ENCODE assay signal across 1 cellular context in the genomic region with DNA sequence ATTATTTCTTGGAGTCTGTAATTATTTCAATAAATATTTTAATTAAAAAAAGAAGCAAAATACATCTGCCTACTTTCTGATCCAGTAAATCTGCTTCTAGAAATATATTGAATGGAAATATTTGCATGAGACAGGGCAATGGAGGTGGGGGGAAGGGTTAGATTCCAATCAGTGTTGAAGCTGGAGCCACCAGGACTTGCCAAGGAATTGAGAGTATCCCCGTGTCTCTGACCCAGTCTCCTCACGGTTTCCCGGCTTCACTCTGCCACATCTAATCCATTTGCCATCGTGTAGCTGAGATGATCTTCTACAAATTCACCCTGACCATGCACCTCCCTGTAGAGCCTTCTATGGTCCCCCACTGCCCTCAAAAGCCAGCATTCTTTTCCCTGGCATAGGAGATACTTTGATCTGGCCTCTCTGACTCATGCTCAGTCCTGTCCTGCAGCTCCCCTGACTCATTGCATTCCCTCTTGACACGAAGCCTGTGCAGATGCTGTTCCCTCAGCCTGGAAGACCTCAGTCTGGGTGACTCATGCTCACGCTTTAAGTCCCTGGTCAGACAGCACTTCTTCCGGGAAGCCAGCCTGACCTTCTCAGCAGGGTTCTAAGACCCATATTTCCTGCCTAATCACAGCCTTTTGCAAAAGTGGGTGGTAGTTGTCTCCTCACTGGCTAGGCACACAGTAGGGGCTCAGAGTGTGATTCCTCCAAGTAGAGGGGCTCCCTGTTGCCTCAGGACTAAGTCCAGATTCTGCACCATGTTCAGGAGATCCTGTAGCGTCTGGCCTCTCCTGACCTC.
TF ChIP-seq lines count a peak whose summit lies in the region.

No MANE protein-coding gene starts in this region.

TF ChIP-seq in K562, 482 proteins besides CTCF, POLR2A, EP300 and RAD21 (continued from another document and continues in another):
- 0 out of 4 replicates have a peak, but pooled peaks of 1 of the 2 experiments have one; percentile 35 for TF ChIP-seq MNT (conservative IDR thresholded peaks at IDR 0.05)
- TF ChIP-seq USF2 (CRISPR knock-in tag; IDR thresholded peaks at IDR 0.05): no peak
- TF ChIP-seq HOXB6 (CRISPR knock-in tag; IDR thresholded peaks at IDR 0.05; ENCODE audit: borderline replicate concordance): no peak
- peak; percentile 100 for TF ChIP-seq FOSL1 (tag; conservative IDR thresholded peaks at IDR 0.05)
- 0 out of 2 replicates have a peak, but pooled peaks have one; percentile 42 for TF ChIP-seq ETS1 (conservative IDR thresholded peaks at IDR 0.05; ENCODE audit: control insufficient read depth, low read depth, low read length)
- TF ChIP-seq MAFK (IDR thresholded peaks at IDR 0.05; ENCODE audit: low read length): 0 out of 2 replicates have a peak, but pooled peaks have one; percentile 41
- TF ChIP-seq CAMTA2 (CRISPR knock-in tag; conservative IDR thresholded peaks at IDR 0.05): no peak
- no peak for TF ChIP-seq EGR1 (conservative IDR thresholded peaks at IDR 0.05)
- TF ChIP-seq CBFA2T3 (IDR thresholded peaks at IDR 0.05): peak; percentile 58
- TF ChIP-seq MITF (IDR thresholded peaks at IDR 0.05): peak; percentile 95
- TF ChIP-seq E4F1 (CRISPR knock-in tag; IDR thresholded peaks at IDR 0.05; ENCODE audit: borderline replicate concordance): no peak
- no peak for TF ChIP-seq ZNF695 (CRISPR knock-in tag; IDR thresholded peaks at IDR 0.05)
- no peak for TF ChIP-seq SMC3 (conservative IDR thresholded peaks at IDR 0.05; ENCODE audit: insufficient read depth, low read depth, low read length)
- TF ChIP-seq BACH1 (tag; IDR thresholded peaks at IDR 0.05): peak; percentile 58; the same call in 1 of the 2 replicates
- TF ChIP-seq DPF2 (IDR thresholded peaks at IDR 0.05): peak; percentile 94
- TF ChIP-seq ARID1B (IDR thresholded peaks at IDR 0.05): peak; percentile 87
- no peak for TF ChIP-seq MEF2A (IDR thresholded peaks at IDR 0.05; ENCODE audit: control insufficient read depth, low read depth, low read length)
- peak in 1 of 2 experiments; percentile 75; a peak in 2 of 4 replicates for TF ChIP-seq ARNT (IDR thresholded peaks at IDR 0.05)
- TF ChIP-seq USF1 (CRISPR knock-in tag; IDR thresholded peaks at IDR 0.05): no peak
- TF ChIP-seq ZFP36 (IDR thresholded peaks at IDR 0.05; ENCODE audit: low read depth, low read length, partially characterized antibody): peak; percentile 93
- peak; percentile 77 for TF ChIP-seq ATF7 (IDR thresholded peaks at IDR 0.05)
- peak; percentile 91 for TF ChIP-seq JUNB (CRISPR knock-in tag; conservative IDR thresholded peaks at IDR 0.05)
- TF ChIP-seq EZH2 (IDR thresholded peaks at IDR 0.05; ENCODE audit: borderline replicate concordance, low read depth, low read length): no peak
- no peak for TF ChIP-seq TRIM25 (IDR thresholded peaks at IDR 0.05; ENCODE audit: borderline replicate concordance)
- peak; percentile 65; the same call in 1 of the 2 replicates for TF ChIP-seq ZKSCAN1 (IDR thresholded peaks at IDR 0.05; ENCODE audit: low read depth, low read length)
- peak in 1 of 2 experiments; percentile 58; a peak in 1 of 4 replicates for TF ChIP-seq TBL1XR1 (IDR thresholded peaks at IDR 0.05; ENCODE audit: low read length in 2 of 2)
- TF ChIP-seq HMG20A (CRISPR knock-in tag; conservative IDR thresholded peaks at IDR 0.05): no peak
- TF ChIP-seq ZNF589 (CRISPR knock-in tag; IDR thresholded peaks at IDR 0.05; ENCODE audit: low read depth): no peak
- no peak for TF ChIP-seq RB1 (IDR thresholded peaks at IDR 0.05; ENCODE audit: low read depth)
- no peak for TF ChIP-seq PRMT5 (CRISPR knock-in tag; IDR thresholded peaks at IDR 0.05)
- TF ChIP-seq, protein P1, sequence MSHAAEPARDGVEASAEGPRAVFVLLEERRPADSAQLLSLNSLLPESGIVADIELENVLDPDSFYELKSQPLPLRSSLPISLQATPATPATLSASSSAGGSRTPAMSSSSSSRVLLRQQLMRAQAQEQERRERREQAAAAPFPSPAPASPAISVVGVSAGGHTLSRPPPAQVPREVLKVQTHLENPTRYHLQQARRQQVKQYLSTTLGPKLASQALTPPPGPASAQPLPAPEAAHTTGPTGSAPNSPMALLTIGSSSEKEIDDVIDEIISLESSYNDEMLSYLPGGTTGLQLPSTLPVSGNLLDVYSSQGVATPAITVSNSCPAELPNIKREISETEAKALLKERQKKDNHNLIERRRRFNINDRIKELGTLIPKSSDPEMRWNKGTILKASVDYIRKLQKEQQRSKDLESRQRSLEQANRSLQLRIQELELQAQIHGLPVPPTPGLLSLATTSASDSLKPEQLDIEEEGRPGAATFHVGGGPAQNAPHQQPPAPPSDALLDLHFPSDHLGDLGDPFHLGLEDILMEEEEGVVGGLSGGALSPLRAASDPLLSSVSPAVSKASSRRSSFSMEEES (CRISPR knock-in tag; IDR thresholded peaks at IDR 0.05): no peak
- no peak for TF ChIP-seq HMG20B (CRISPR knock-in tag; IDR thresholded peaks at IDR 0.05)
- peak; percentile 100 for TF ChIP-seq JUND (IDR thresholded peaks at IDR 0.05; ENCODE audit: borderline replicate concordance, low read depth, low read length)
- TF ChIP-seq JUND (tag; IDR thresholded peaks at IDR 0.05; ENCODE audit: borderline replicate concordance, low read depth, low read length): peak; percentile 100
- TF ChIP-seq, protein P2, sequence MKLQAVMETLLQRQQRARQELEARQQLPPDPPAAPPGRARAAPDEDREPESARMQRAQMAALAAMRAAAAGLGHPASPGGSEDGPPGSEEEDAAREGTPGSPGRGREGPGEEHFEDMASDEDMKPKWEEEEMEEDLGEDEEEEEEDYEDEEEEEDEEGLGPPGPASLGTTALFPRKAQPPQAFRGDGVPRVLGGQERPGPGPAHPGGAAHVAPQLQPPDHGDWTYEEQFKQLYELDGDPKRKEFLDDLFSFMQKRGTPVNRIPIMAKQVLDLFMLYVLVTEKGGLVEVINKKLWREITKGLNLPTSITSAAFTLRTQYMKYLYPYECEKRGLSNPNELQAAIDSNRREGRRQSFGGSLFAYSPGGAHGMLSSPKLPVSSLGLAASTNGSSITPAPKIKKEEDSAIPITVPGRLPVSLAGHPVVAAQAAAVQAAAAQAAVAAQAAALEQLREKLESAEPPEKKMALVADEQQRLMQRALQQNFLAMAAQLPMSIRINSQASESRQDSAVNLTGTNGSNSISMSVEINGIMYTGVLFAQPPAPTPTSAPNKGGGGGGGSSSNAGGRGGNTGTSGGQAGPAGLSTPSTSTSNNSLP (IDR thresholded peaks at IDR 0.05; ENCODE audit: borderline replicate concordance, low read depth, low read length): no peak
- TF ChIP-seq SOX6 (IDR thresholded peaks at IDR 0.05): peak; percentile 45; the same call in 1 of the 2 replicates
- TF ChIP-seq CTBP1 (IDR thresholded peaks at IDR 0.05; ENCODE audit: borderline replicate concordance): peak; percentile 55; the same call in 1 of the 2 replicates
- peak; percentile 56 for TF ChIP-seq MYC (IDR thresholded peaks at IDR 0.05; ENCODE audit: low read depth, low read length)
- TF ChIP-seq MYC (CRISPR knock-in tag; IDR thresholded peaks at IDR 0.05; ENCODE audit: borderline replicate concordance, low read depth): no peak
- peak; percentile 98 for TF ChIP-seq ATF3 (IDR thresholded peaks at IDR 0.05)
- TF ChIP-seq ATF3 (CRISPR knock-in tag; conservative IDR thresholded peaks at IDR 0.05): peak; percentile 98
- no peak for TF ChIP-seq PHB2 (IDR thresholded peaks at IDR 0.05; ENCODE audit: low read depth)
- no peak for TF ChIP-seq TEAD2 (tag; IDR thresholded peaks at IDR 0.05)
- TF ChIP-seq MED1 (CRISPR knock-in tag; IDR thresholded peaks at IDR 0.05; ENCODE audit: borderline replicate concordance): no peak
- TF ChIP-seq ZKSCAN8 (CRISPR knock-in tag; IDR thresholded peaks at IDR 0.05): no peak
- no peak for TF ChIP-seq ZFX (CRISPR knock-in tag; IDR thresholded peaks at IDR 0.05)
- no peak for TF ChIP-seq ZNF175 (CRISPR knock-in tag; IDR thresholded peaks at IDR 0.05; ENCODE audit: low read depth)
- no peak for TF ChIP-seq WHSC1 (IDR thresholded peaks at IDR 0.05; ENCODE audit: low read length)
- no peak for TF ChIP-seq TAF1 (IDR thresholded peaks at IDR 0.05; ENCODE audit: control insufficient read depth, extremely low read depth, insufficient read depth, low read length, severe bottlenecking)
